Comparison of ENCODE assay signal across 1 cellular context in the genomic region with DNA sequence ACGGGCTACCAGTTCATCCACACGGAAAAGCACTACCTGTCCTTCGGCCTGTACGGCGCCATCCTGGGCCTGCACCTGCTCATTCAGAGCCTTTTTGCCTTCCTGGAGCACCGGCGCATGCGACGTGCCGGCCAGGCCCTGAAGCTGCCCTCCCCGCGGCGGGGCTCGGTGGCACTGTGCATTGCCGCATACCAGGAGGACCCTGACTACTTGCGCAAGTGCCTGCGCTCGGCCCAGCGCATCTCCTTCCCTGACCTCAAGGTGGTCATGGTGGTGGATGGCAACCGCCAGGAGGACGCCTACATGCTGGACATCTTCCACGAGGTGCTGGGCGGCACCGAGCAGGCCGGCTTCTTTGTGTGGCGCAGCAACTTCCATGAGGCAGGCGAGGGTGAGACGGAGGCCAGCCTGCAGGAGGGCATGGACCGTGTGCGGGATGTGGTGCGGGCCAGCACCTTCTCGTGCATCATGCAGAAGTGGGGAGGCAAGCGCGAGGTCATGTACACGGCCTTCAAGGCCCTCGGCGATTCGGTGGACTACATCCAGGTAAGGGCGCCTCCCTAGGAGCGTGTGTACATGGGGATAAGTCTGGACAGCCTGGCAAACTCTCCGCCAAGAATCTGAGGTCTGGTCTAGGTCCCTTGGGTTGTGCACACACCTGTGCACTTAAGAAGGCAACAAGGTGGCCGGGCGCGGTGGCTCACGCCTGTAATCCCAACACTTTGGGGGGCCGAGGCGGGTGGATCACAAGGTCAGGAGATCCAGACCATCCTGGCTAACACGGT.
TF ChIP-seq lines count a peak whose summit lies in the region.

No MANE protein-coding gene starts in this region.

TF ChIP-seq in H1, 55 proteins besides CTCF, POLR2A, EP300 and RAD21:
- TF ChIP-seq RXRA (IDR thresholded peaks at IDR 0.05; ENCODE audit: insufficient read depth, low read depth, low read length) (no peak), JUN (IDR thresholded peaks at IDR 0.05; ENCODE audit: low read depth, low read length) (no peak)
